8 cellular contexts compared by ENCODE assay signal in genomic region chr12:119938049-119938667, GRCh38. TPM values are rescaled to one million over a fixed set of nuclear protein-coding genes. Genes with fewer than 3 reads are reported as not detected.
DNase-seq lines count a peak whose midpoint lies in the region; ATAC-seq, FAIRE-seq and TF ChIP-seq lines count a peak whose summit lies in the region.

No MANE protein-coding gene starts in this region.

- H3K4me3 Mint-ChIP-seq in MCF 10A (ENCODE audit: unreplicated experiment): no peak overlapping the region

- no peak overlapping the region for H3K27ac Mint-ChIP-seq in MCF 10A (ENCODE audit: low read depth, unreplicated experiment)

- H3K27ac ChIP-seq in VCaP (no peak overlapping the region; the same call in 1 of the 2 replicates), kidney (ENCODE audit: low read depth in 2 of 2, low read length in 2 of 2) (no peak overlapping the region)

- FAIRE-seq in kidney (lab: Jason Lieb, UNC): peak; percentile 88

- no peaks in the 10 kb centered on the region for H3K9me3 ChIP-seq in kidney (ENCODE audit: control insufficient read depth in 1 of 2, low read length in 2 of 2)

- no TSS peak for BruUV-seq in MCF 10A (replicated peaks; lab: Mats Ljungman, UMichigan)

- H3K4me3 ChIP-seq in kidney (ENCODE audit: low read length in 2 of 2): no peak overlapping the region

- peak; percentile 91 for TF ChIP-seq CTCF in VCaP (conservative IDR thresholded peaks at IDR 0.05)
- peak; percentile 74 for TF ChIP-seq CTCF in MCF 10A (IDR thresholded peaks at IDR 0.05; ENCODE audit: unreplicated experiment)
- TF ChIP-seq CTCF in kidney (IDR thresholded peaks at IDR 0.05; ENCODE audit: borderline replicate concordance, extremely low read depth, insufficient read depth): peak; percentile 85

- intact Hi-C loops in MCF 10A (cut with micrococcal nuclease): loop anchor here (1.0 to 10.0 kb wide), 2 partner anchors 36 to 153 kb away; no protein-coding TSS in a partner anchor
- intact Hi-C loops in kidney (cut with DNase I): no loop called here

- H3K36me3 ChIP-seq in kidney (ENCODE audit: control insufficient read depth in 1 of 2, insufficient read depth in 2 of 2, low read length in 2 of 2): no peaks in the 10 kb centered on the region

- CTCF ChIA-PET in MCF 10A (lab: Yijun Ruan, JAX): interaction anchor here (0.6 to 3.0 kb wide), 9 partner anchors 8 to 126 kb away, joined by 3 to 20 read pairs (median 4); no protein-coding TSS in a partner anchor

- H3K27me3 Mint-ChIP-seq in MCF 10A (ENCODE audit: insufficient read depth, unreplicated experiment): no peaks in the 10 kb centered on the region

- no peaks in the 10 kb centered on the region for H3K36me3 Mint-ChIP-seq in MCF 10A (ENCODE audit: insufficient read depth, unreplicated experiment)

- H3K4me1 ChIP-seq in kidney (ENCODE audit: control insufficient read depth in 1 of 2, insufficient read depth in 1 of 2, low read depth in 1 of 2, low read length in 2 of 2): peaks cover 0 to 2% of the 10 kb centered on the region in 2 donors

- no peaks in the 10 kb centered on the region for H3K4me1 Mint-ChIP-seq in MCF 10A (ENCODE audit: insufficient read depth, unreplicated experiment)

- ATAC-seq in GM18502 (IDR thresholded peaks at IDR 0.05; ENCODE audit: poor library complexity, unreplicated experiment): no peak

- DNase-seq in NCI-H2196 (lab: John Stamatoyannopoulos, UW; ENCODE audit: unreplicated experiment): peak; percentile 79
- DNase-seq in NCI-H2196 treated with DMSO at 0.1 percent for 48 hours (lab: John Stamatoyannopoulos, UW; ENCODE audit: unreplicated experiment): no peak
- DNase-seq in NCI-H1417 treated with DMSO at 0.1 percent for 48 hours (lab: John Stamatoyannopoulos, UW): peak; percentile 4
- peak; percentile 73 for DNase-seq in MCF 10A (ENCODE audit: unreplicated experiment)
- no peak for DNase-seq in kidney
- peak; percentile 54 for DNase-seq in stimulated activated CD4-positive, alpha-beta T cell treated with anti-CD3 and anti-CD28 coated beads, Interleukin-2, amount 100 ng/mL, for 4 hours (ENCODE audit: low read depth)

- POLR2A ChIA-PET in MCF 10A (lab: Yijun Ruan, JAX): interaction anchor here (0.6 kb wide), 2 partner anchors 61 to 81 kb away, joined by 3 to 4 read pairs; partner anchors contain the start of gene CIT

- H3K9me3 Mint-ChIP-seq in MCF 10A (ENCODE audit: unreplicated experiment): no peaks in the 10 kb centered on the region

- no peak overlapping the region for H3K9ac ChIP-seq in kidney (ENCODE audit: low read length in 2 of 2)

RNA-seq across cellular contexts. Expression of gene BICDL1, which starts 50.9 kb away (rescaled TPM):
- 18.4 and 20.7 TPM in 2 replicates for total RNA-seq in MCF 10A (2022)
- 101 TPM for total RNA-seq in kidney
- polyA plus RNA-seq in kidney (ENCODE audit: insufficient read depth, low read depth, low replicate concordance): 60.5 TPM

Comparison
In these comparisons a context has a peak if more than half of its experiments do, and no peak if none do; other contexts are left out.
1. DNase-seq: peak in NCI-H2196 (single experiment), NCI-H1417 treated with DMSO at 0.1 percent for 48 hours (single experiment), MCF 10A (single experiment) and stimulated activated CD4-positive, alpha-beta T cell treated with anti-CD3 and anti-CD28 coated beads, Interleukin-2, amount 100 ng/mL, for 4 hours (single experiment); none in NCI-H2196 treated with DMSO at 0.1 percent for 48 hours (single experiment) and kidney (single experiment).
2. Peak in every context shown above with its lines, with median percentiles within 50 percentile points of each other: CTCF ChIP-seq.